Comparison of ENCODE assay signal across 9 cellular contexts in the genomic region with DNA sequence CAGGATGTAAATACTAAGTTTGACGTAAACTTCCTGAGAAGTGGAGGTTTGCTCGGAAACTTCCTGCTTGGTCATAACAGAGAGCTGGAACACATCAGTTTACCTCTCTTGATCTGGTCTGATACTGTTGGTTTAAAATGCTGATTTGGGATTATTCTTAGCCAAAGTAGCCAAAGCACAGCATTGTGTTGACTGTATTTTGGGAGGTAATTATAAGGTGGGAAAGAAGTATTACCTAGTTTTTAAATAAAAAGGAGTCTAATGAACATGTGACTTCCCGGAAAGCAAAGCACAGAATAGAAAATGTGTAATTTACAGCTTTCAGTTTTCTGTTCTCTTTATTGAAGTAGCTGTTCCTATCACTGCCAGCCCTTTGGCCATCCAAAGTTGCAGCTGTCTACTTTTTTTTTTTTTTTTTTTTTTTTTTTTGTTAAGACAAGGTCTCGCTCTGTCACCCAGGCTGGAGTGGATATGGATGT. TPM values are rescaled to one million over a fixed set of nuclear protein-coding genes. Genes with fewer than 3 reads are reported as not detected.
DNase-seq lines count a peak whose midpoint lies in the region; ATAC-seq and TF ChIP-seq lines count a peak whose summit lies in the region.
"Had no signal": no experiment of that assay in that cellular context is flagged by ENCODE, and none has a peak within 500 bp of the region (broad histone marks: within the 10 kb centered on the region; RNA-seq: fewer than 3 reads in every experiment).

No MANE protein-coding gene starts in this region.

- H3K9me3 Mint-ChIP-seq in T-helper 1 cell treated with Interleukin-12 subunit alpha and Interleukin-12 subunit beta and Interleukin-4 antibody, amounts not matched to agents 30 μg/mL and 1 μg/mL, for 36 hours = no peaks in the 10 kb centered on the region
- no peaks in the 10 kb centered on the region for H3K9me3 Mint-ChIP-seq in natural killer cell
- peaks cover 3% of the 10 kb centered on the region for H3K9me3 Mint-ChIP-seq in mesothelial cell of epicardium

- no peaks in the 10 kb centered on the region for H3K4me1 ChIP-seq in BE2C

- H3K9me3 ChIP-seq in BE2C = no peaks in the 10 kb centered on the region

- no peaks in the 10 kb centered on the region for H3K27me3 Mint-ChIP-seq in T-helper 1 cell treated with Interleukin-12 subunit alpha and Interleukin-12 subunit beta and Interleukin-4 antibody, amounts not matched to agents 30 μg/mL and 1 μg/mL, for 36 hours (ENCODE audit: low read depth)
- H3K27me3 Mint-ChIP-seq in natural killer cell (ENCODE audit: low read depth in 2 of 2) (no peaks in the 10 kb centered on the region), mesothelial cell of epicardium (ENCODE audit: low read depth) (no peaks in the 10 kb centered on the region)

- no peaks in the 10 kb centered on the region for H3K27me3 ChIP-seq in BE2C

- peak; percentile 77 for ATAC-seq in GM18868 (IDR thresholded peaks at IDR 0.05; ENCODE audit: unreplicated experiment)
- ATAC-seq in GM21619 (IDR thresholded peaks at IDR 0.05; ENCODE audit: unreplicated experiment) = peak; percentile 63
- peak in 2 of 3 donors; percentile 39 to 68 for ATAC-seq in natural killer cell

- intact Hi-C loops in natural killer cell (cut with micrococcal nuclease) = no loop called here

- TF ChIP-seq CTCF in natural killer cell (IDR thresholded peaks at IDR 0.05) (no peak), mesothelial cell of epicardium (IDR thresholded peaks at IDR 0.05; ENCODE audit: unreplicated experiment) (no peak), BE2C (IDR thresholded peaks at IDR 0.05; ENCODE audit: low read depth, low read length) (no peak)

- peak overlapping the region; percentile 98 for H3K27ac Mint-ChIP-seq in T-helper 1 cell treated with Interleukin-12 subunit alpha and Interleukin-12 subunit beta and Interleukin-4 antibody, amounts not matched to agents 30 μg/mL and 1 μg/mL, for 36 hours
- H3K27ac Mint-ChIP-seq in natural killer cell = peak overlapping the region; percentile 85 to 88
- H3K27ac Mint-ChIP-seq in mesothelial cell of epicardium = no peak overlapping the region

- DNase-seq in natural killer cell = no peak
- DNase-seq in occipital lobe (lab: John Stamatoyannopoulos, UW) = no peak
- no peak for DNase-seq in UCSD-AML1 (lab: John Stamatoyannopoulos, UW; ENCODE audit: unreplicated experiment)
- no peak for DNase-seq in mesothelial cell of epicardium (ENCODE audit: low spot score in 2 of 2, unreplicated experiment in 2 of 2)
- DNase-seq in BE2C = no peak
- DNase-seq: amniotic stem cell had no signal

- peak overlapping the region; percentile 71 for H3K4me3 Mint-ChIP-seq in T-helper 1 cell treated with Interleukin-12 subunit alpha and Interleukin-12 subunit beta and Interleukin-4 antibody, amounts not matched to agents 30 μg/mL and 1 μg/mL, for 36 hours
- H3K4me3 Mint-ChIP-seq in natural killer cell (peak overlapping the region; percentile 80), mesothelial cell of epicardium (no peak overlapping the region)

- H3K36me3 Mint-ChIP-seq in T-helper 1 cell treated with Interleukin-12 subunit alpha and Interleukin-12 subunit beta and Interleukin-4 antibody, amounts not matched to agents 30 μg/mL and 1 μg/mL, for 36 hours (ENCODE audit: low read depth) = peaks cover 1% of the 10 kb centered on the region
- no peaks in the 10 kb centered on the region for H3K36me3 Mint-ChIP-seq in natural killer cell
- H3K36me3 Mint-ChIP-seq in mesothelial cell of epicardium = peaks cover 2% of the 10 kb centered on the region

- peaks cover 31% of the 10 kb centered on the region for H3K4me1 Mint-ChIP-seq in T-helper 1 cell treated with Interleukin-12 subunit alpha and Interleukin-12 subunit beta and Interleukin-4 antibody, amounts not matched to agents 30 μg/mL and 1 μg/mL, for 36 hours (ENCODE audit: low read depth)
- H3K4me1 Mint-ChIP-seq in natural killer cell (peaks cover 10 to 18% of the 10 kb centered on the region in 2 donors), mesothelial cell of epicardium (no peaks in the 10 kb centered on the region)

- no peaks in the 10 kb centered on the region for H3K36me3 ChIP-seq in BE2C

- H3K4me3 ChIP-seq in BE2C (ENCODE audit: low read depth, low read length) = no peak overlapping the region

RNA-seq across cellular contexts. Expression of gene SRP54, which starts 52.2 kb away (rescaled TPM):
- 10 to 100 TPM; 41.2 to 63.2 (median 48.8) TPM for total RNA-seq in natural killer cell
- total RNA-seq in occipital lobe = 60.8 TPM
- 56.7 to 61.2 TPM (median 61.0 TPM) in 3 replicates for total RNA-seq in mesothelial cell of epicardium
- polyA plus RNA-seq in BE2C (2012; ENCODE audit: insufficient read depth, insufficient read length, low read depth) = 64.1 TPM

RNA-seq across cellular contexts. Expression of gene BAZ1A, which starts 55.5 kb away (rescaled TPM):
- 10 to 100 TPM; 54.6 to 89.5 (median 64.6) TPM for total RNA-seq in natural killer cell
- 27.3 TPM for total RNA-seq in occipital lobe
- 42.3 to 43.2 TPM (median 42.5 TPM) in 3 replicates for total RNA-seq in mesothelial cell of epicardium
- 23.2 TPM for polyA plus RNA-seq in BE2C (2012; ENCODE audit: insufficient read depth, insufficient read length, low read depth)
